ENCODE assay signal across 9 cellular contexts in genomic region chr3:44339990-44340389, GRCh38. TPM values are rescaled to one million over a fixed set of nuclear protein-coding genes. Genes with fewer than 3 reads are reported as not detected.
DNase-seq lines count a peak whose midpoint lies in the region; ATAC-seq and TF ChIP-seq lines count a peak whose summit lies in the region.
"Had no signal": no experiment of that assay in that cellular context is flagged by ENCODE, and none has a peak within 500 bp of the region (broad histone marks: within the 10 kb centered on the region; RNA-seq: fewer than 3 reads in every experiment).

No MANE protein-coding gene starts in this region.

- H3K79me2 ChIP-seq in SK-N-SH (ENCODE audit: insufficient read depth) = peaks cover 22% of the 10 kb centered on the region

- no peaks in the 10 kb centered on the region for H3K27me3 Mint-ChIP-seq in WTC11 (ENCODE audit: low read depth)
- H3K27me3 Mint-ChIP-seq in stimulated activated memory B cell treated with anti-CD40 and anti-IgM and Interleukin-4, amounts not matched to agents 10 μg/mL and 1 μg/mL and 100 μg/mL, for 72 hours = no peaks in the 10 kb centered on the region

- peaks cover 19% of the 10 kb centered on the region for H3K4me1 Mint-ChIP-seq in WTC11
- H3K4me1 Mint-ChIP-seq in stimulated activated memory B cell treated with anti-CD40 and anti-IgM and Interleukin-4, amounts not matched to agents 10 μg/mL and 1 μg/mL and 100 μg/mL, for 72 hours = peaks cover 25% of the 10 kb centered on the region

- H3K27ac Mint-ChIP-seq in WTC11 = peak overlapping the region; percentile 44; the same call in 1 of the 2 replicates
- peak overlapping the region; percentile 96 for H3K27ac Mint-ChIP-seq in stimulated activated memory B cell treated with anti-CD40 and anti-IgM and Interleukin-4, amounts not matched to agents 10 μg/mL and 1 μg/mL and 100 μg/mL, for 72 hours

- no peaks in the 10 kb centered on the region for H3K9me2 ChIP-seq in SK-N-SH

- POLR2A ChIA-PET in SK-N-SH (lab: Yijun Ruan, JAX) = interaction anchor here (2.5 kb wide), 1 partner anchor 171 kb away, joined by 14 read pairs; no protein-coding TSS in a partner anchor
- POLR2A ChIA-PET in WTC11 (lab: Charles Lee) = no interaction called here

- H3K4me1 ChIP-seq in SK-N-SH (ENCODE audit: control insufficient read depth in 1 of 2, insufficient read depth in 2 of 2, low read depth in 1 of 2, low read length in 1 of 2) = peaks cover 5 to 22% of the 10 kb centered on the region in 2 experiments; a peak in 3 of 4 replicates
- H3K4me1 ChIP-seq in right cardiac atrium (ENCODE audit: control insufficient read depth, insufficient read depth, low read length) = peaks cover 5% of the 10 kb centered on the region

- CTCF ChIA-PET in SK-N-SH (lab: Yijun Ruan, JAX) = interaction anchor here (1.1 to 1.3 kb wide), 2 partner anchors 16 to 90 kb away, joined by 3 to 4 read pairs; no protein-coding TSS in a partner anchor
- CTCF ChIA-PET in WTC11 (lab: Charles Lee) = no interaction called here

- peaks cover 5% of the 10 kb centered on the region; the same call in 1 of the 2 replicates for H3K9me3 Mint-ChIP-seq in WTC11
- H3K9me3 Mint-ChIP-seq in stimulated activated memory B cell treated with anti-CD40 and anti-IgM and Interleukin-4, amounts not matched to agents 10 μg/mL and 1 μg/mL and 100 μg/mL, for 72 hours = no peaks in the 10 kb centered on the region

- H3F3A ChIP-seq in SK-N-SH (replicated peaks; ENCODE audit: insufficient read depth) = no peaks in the 10 kb centered on the region

- H3K27me3 ChIP-seq in SK-N-SH (ENCODE audit: insufficient read depth) (no peaks in the 10 kb centered on the region), right cardiac atrium (ENCODE audit: control insufficient read depth, insufficient read depth) (no peaks in the 10 kb centered on the region)

- H2AFZ ChIP-seq in SK-N-SH (ENCODE audit: low read depth) = no peak overlapping the region; the same call in 1 of the 2 replicates

- 95% methylated on average over 3 of the region's 3 CpGs for WGBS in SK-N-SH (ENCODE audit: low lambda C conversion rate)
- 70% methylated on average over 3 of the region's 3 CpGs for WGBS in right cardiac atrium

- no peaks in the 10 kb centered on the region for H3K36me3 Mint-ChIP-seq in WTC11
- no peaks in the 10 kb centered on the region for H3K36me3 Mint-ChIP-seq in stimulated activated memory B cell treated with anti-CD40 and anti-IgM and Interleukin-4, amounts not matched to agents 10 μg/mL and 1 μg/mL and 100 μg/mL, for 72 hours

- no peaks in the 10 kb centered on the region for H4K20me1 ChIP-seq in SK-N-SH (ENCODE audit: insufficient read depth)

- H3K4me3 ChIP-seq in SK-N-SH (ENCODE audit: low read depth in 2 of 2, low read length in 1 of 2) (peak overlapping the region; percentile 83 to 85), right cardiac atrium (ENCODE audit: low read length) (peak overlapping the region; percentile 41)

- no peaks in the 10 kb centered on the region for H3K36me3 ChIP-seq in SK-N-SH (replicated peaks in 1 of 2; ENCODE audit: control insufficient read depth in 1 of 2, insufficient read depth in 2 of 2, low read length in 1 of 2)

- H3K9me3 ChIP-seq in SK-N-SH (no peaks in the 10 kb centered on the region), right cardiac atrium (ENCODE audit: control insufficient read depth, low read length) (no peaks in the 10 kb centered on the region)

- TF ChIP-seq CTCF in SK-N-SH (IDR thresholded peaks at IDR 0.05) = no peak
- no peak for TF ChIP-seq CTCF in WTC11 (IDR thresholded peaks at IDR 0.05)

- peak overlapping the region; percentile 76; the same call in 1 of the 2 replicates for H3K9ac ChIP-seq in SK-N-SH

- ATAC-seq in SK-N-SH treated with all-trans-retinoic acid at 6 μM for 48 hours (no peak), WTC11 (no peak), right cardiac atrium (no peak), GM21717 (IDR thresholded peaks at IDR 0.05; ENCODE audit: unreplicated experiment) (no peak)
- no peak for ATAC-seq in stimulated activated memory B cell treated with anti-CD40 and anti-IgM and Interleukin-4, amounts not matched to agents 10 μg/mL and 1 μg/mL and 100 μg/mL, for 72 hours

- intact Hi-C loops in right cardiac atrium (cut with DNase I) = no loop called here

- TF ChIP-seq RAD21 in SK-N-SH (IDR thresholded peaks at IDR 0.05; ENCODE audit: low read length) = no peak

- no peak for TF ChIP-seq EP300 in SK-N-SH (IDR thresholded peaks at IDR 0.05; ENCODE audit: borderline replicate concordance in 1 of 2, low read depth in 1 of 2, low read length in 1 of 2)

- DNase-seq in SK-N-SH (no peak), WTC11 (ENCODE audit: low spot score) (no peak), right cardiac atrium (no peak), GM19240 (ENCODE audit: insufficient read length, low spot score) (no peak), iPS-NIHi7 (ENCODE audit: extremely low spot score) (no peak)
- DNase-seq: NCI-H345 had no signal

- H3K27ac ChIP-seq in SK-N-SH (ENCODE audit: low read depth in 2 of 2, low read length in 1 of 2) = peak overlapping the region in 1 of 2 experiments; percentile 22; a peak in 1 of 4 replicates
- peak overlapping the region; percentile 38 for H3K27ac ChIP-seq in right cardiac atrium (ENCODE audit: low read length)

- peak overlapping the region; percentile 84 for H3K4me3 Mint-ChIP-seq in WTC11
- peak overlapping the region; percentile 97 for H3K4me3 Mint-ChIP-seq in stimulated activated memory B cell treated with anti-CD40 and anti-IgM and Interleukin-4, amounts not matched to agents 10 μg/mL and 1 μg/mL and 100 μg/mL, for 72 hours

- H3K4me2 ChIP-seq in SK-N-SH = peak overlapping the region; percentile 91

TF ChIP-seq in SK-N-SH, 30 proteins besides CTCF, POLR2A, EP300 and RAD21 (continues in another document):
- no peak for TF ChIP-seq NRF1 (IDR thresholded peaks at IDR 0.05; ENCODE audit: low read depth, low read length)
- TF ChIP-seq GATA2 (CRISPR knock-in tag; IDR thresholded peaks at IDR 0.05) = no peak
- no peak for TF ChIP-seq TCF12 (IDR thresholded peaks at IDR 0.05)
- TF ChIP-seq TAF1 (IDR thresholded peaks at IDR 0.05; ENCODE audit: borderline replicate concordance, low read depth, low read length) = no peak
- TF ChIP-seq RFX5 (IDR thresholded peaks at IDR 0.05; ENCODE audit: low read length) = no peak
- TF ChIP-seq MEF2A (IDR thresholded peaks at IDR 0.05; ENCODE audit: borderline replicate concordance, low read depth) = no peak
- TF ChIP-seq TEAD4 (IDR thresholded peaks at IDR 0.05; ENCODE audit: borderline replicate concordance, insufficient read depth) = no peak
- TF ChIP-seq NFIC (IDR thresholded peaks at IDR 0.05; ENCODE audit: borderline replicate concordance) = no peak
- no peak for TF ChIP-seq RCOR1 (IDR thresholded peaks at IDR 0.05; ENCODE audit: low read length)
- no peak for TF ChIP-seq YY1 (IDR thresholded peaks at IDR 0.05; ENCODE audit: low read depth)

TF ChIP-seq in SK-N-SH treated with all-trans-retinoic acid at 6 μM for 48 hours, 23 proteins besides CTCF, POLR2A, EP300 and RAD21 (continues in another document):
- TF ChIP-seq ESRRG (CRISPR knock-in tag; IDR thresholded peaks at IDR 0.05) = no peak
- no peak for TF ChIP-seq TOX (CRISPR knock-in tag; IDR thresholded peaks at IDR 0.05; ENCODE audit: borderline replicate concordance)
- no peak for TF ChIP-seq TCF4 (CRISPR knock-in tag; IDR thresholded peaks at IDR 0.05; ENCODE audit: borderline replicate concordance)
- TF ChIP-seq ISL1 (CRISPR knock-in tag; IDR thresholded peaks at IDR 0.05) = no peak
- TF ChIP-seq GLIS3 (CRISPR knock-in tag; IDR thresholded peaks at IDR 0.05) = no peak

TF ChIP-seq in WTC11, 78 proteins besides CTCF, POLR2A, EP300 and RAD21 (continues in another document):
- TF ChIP-seq ATF2 (CRISPR knock-in tag; IDR thresholded peaks at IDR 0.05; ENCODE audit: borderline replicate concordance, low read depth) = no peak
- TF ChIP-seq E2F1 (CRISPR knock-in tag; IDR thresholded peaks at IDR 0.05) = no peak
- TF ChIP-seq USF1 (CRISPR knock-in tag; IDR thresholded peaks at IDR 0.05) = no peak

RNA-seq across cellular contexts. Expression of gene TCAIM, which starts 1.4 kb away (rescaled TPM):
- polyA plus RNA-seq in SK-N-SH (2012; rRNA removed) = 8.4 and 12.4 TPM in 2 replicates
- 15.4 and 16.5 TPM in 2 replicates for polyA plus RNA-seq in SK-N-SH (2012; cell fraction: cytosol; rRNA removed)
- 3.6 and 8.0 TPM in 2 replicates for polyA plus RNA-seq in SK-N-SH (2012; cell fraction: nucleus; rRNA removed)
- total RNA-seq in WTC11 (2021) = 14.8 to 18.9 TPM (median 16.6 TPM) in 3 replicates
- total RNA-seq in right cardiac atrium = 10 to 100 TPM; 22.3 to 29.3 (median 28.3) TPM
- 18.3 TPM for polyA plus RNA-seq in right cardiac atrium
